ENCODE assay signal across 1 cellular context in genomic region chr6:129853996-129854711, GRCh38.
TF ChIP-seq lines count a peak whose summit lies in the region.

No MANE protein-coding gene starts in this region.

TF ChIP-seq in K562, 482 proteins besides CTCF, POLR2A, EP300 and RAD21 (continued from another document):
- TF ChIP-seq ZBTB40 (IDR thresholded peaks at IDR 0.05) (no peak), ZBTB40 (CRISPR knock-in tag; IDR thresholded peaks at IDR 0.05) (no peak), RCOR1 (IDR thresholded peaks at IDR 0.05; ENCODE audit: borderline replicate concordance in 1 of 2, low read depth in 2 of 2, low read length in 2 of 2) (peak in 1 of 2 experiments; percentile 89; a peak in 2 of 4 replicates), MNT (conservative IDR thresholded peaks at IDR 0.05) (0 out of 4 replicates have a peak, but pooled peaks of 1 of the 2 experiments have one; percentile 21), CREB3L1 (IDR thresholded peaks at IDR 0.05; ENCODE audit: borderline replicate concordance, low read depth) (no peak), TEAD4 (IDR thresholded peaks at IDR 0.05; ENCODE audit: low read length) (peak; percentile 85), TEAD4 (CRISPR knock-in tag; IDR thresholded peaks at IDR 0.05; ENCODE audit: borderline replicate concordance) (no peak), ZNF436 (CRISPR knock-in tag; IDR thresholded peaks at IDR 0.05) (no peak), BCLAF1 (IDR thresholded peaks at IDR 0.05; ENCODE audit: borderline replicate concordance in 1 of 2, control insufficient read depth in 1 of 2, low read depth in 2 of 2, low read length in 1 of 2) (no peak), TAF1 (IDR thresholded peaks at IDR 0.05; ENCODE audit: control insufficient read depth, extremely low read depth, insufficient read depth, low read length, severe bottlenecking) (no peak), SMARCC2 (IDR thresholded peaks at IDR 0.05; ENCODE audit: low read depth) (peak; percentile 55; the same call in 1 of the 2 replicates)
